ENCODE assay signal across 8 cellular contexts in genomic region chr17:82212331-82213250, GRCh38. TPM values are rescaled to one million over a fixed set of nuclear protein-coding genes. Genes with fewer than 3 reads are reported as not detected.
DNase-seq lines count a peak whose midpoint lies in the region; ATAC-seq and TF ChIP-seq lines count a peak whose summit lies in the region.

Gene CCDC57 (minus strand): TSS chr17:82212842. CDS start chr17:82201944, 10,898 bp downstream.

- H3K27me3 ChIP-seq in foreskin keratinocyte (no peaks in the 10 kb centered on the region), thyroid gland (no peaks in the 10 kb centered on the region)

- peaks cover 7% of the 10 kb centered on the region for H3K36me3 Mint-ChIP-seq in nephron progenitor cell (ENCODE audit: low read depth)

- no peaks in the 10 kb centered on the region for H3K36me3 ChIP-seq in thyroid gland

- ATAC-seq in HG03439 (IDR thresholded peaks at IDR 0.05; ENCODE audit: unreplicated experiment) (peak; percentile 64), foreskin keratinocyte (peak; percentile 54)

- H3K4me3 Mint-ChIP-seq in nephron progenitor cell = peak within 1 kb of the TSS; percentile 82

- H3K9me3 ChIP-seq in thyroid gland = no peaks in the 10 kb centered on the region

- TF ChIP-seq POLR2A in GM19099 (IDR thresholded peaks at IDR 0.05; ENCODE audit: extremely low read depth, insufficient read length, low read depth) = peak; percentile 45
- peak in 1 of 2 donors; percentile 74 for TF ChIP-seq POLR2A in thyroid gland (IDR thresholded peaks at IDR 0.05)

- H3K4me1 Mint-ChIP-seq in nephron progenitor cell = peaks cover 20% of the 10 kb centered on the region

- DNase-seq in activated gamma-delta T cell (lab: John Stamatoyannopoulos, UW) (peak; percentile 58), foreskin keratinocyte (no peak), nephron progenitor cell (peak; percentile 91), thyroid gland (peak; percentile 82 to 84)

- H3K27ac Mint-ChIP-seq in nephron progenitor cell = no peak within 1 kb of the TSS

- TF ChIP-seq CTCF in C4-2B (conservative IDR thresholded peaks at IDR 0.05) = no peak
- no peak for TF ChIP-seq CTCF in foreskin keratinocyte (conservative IDR thresholded peaks at IDR 0.05)
- TF ChIP-seq CTCF in nephron progenitor cell (IDR thresholded peaks at IDR 0.05) = no peak
- peak in 3 of 6 experiments; percentile 16 to 37 (median 28) for TF ChIP-seq CTCF in thyroid gland (IDR thresholded peaks at IDR 0.05)

- no peaks in the 10 kb centered on the region for H3K9me3 Mint-ChIP-seq in nephron progenitor cell

- peak within 1 kb of the TSS; percentile 30 to 95 (median 66) for H3K4me3 ChIP-seq in thyroid gland (replicated peaks in 1 of 3)

- H3K27ac ChIP-seq in C4-2B = peak within 1 kb of the TSS; percentile 98
- H3K27ac ChIP-seq in foreskin keratinocyte = peak within 1 kb of the TSS; percentile 93
- peak within 1 kb of the TSS; percentile 81 to 86 (median 84) for H3K27ac ChIP-seq in thyroid gland

- intact Hi-C loops in thyroid gland (cut with DNase I) = no loop called here

- 0% methylated on average over 20 to 44 of the region's 116 CpGs for WGBS in thyroid gland, 2 donors

- H3K4me1 ChIP-seq in foreskin keratinocyte = peaks cover 3% of the 10 kb centered on the region
- peaks cover 24 to 32% of the 10 kb centered on the region in 2 donors for H3K4me1 ChIP-seq in thyroid gland

- H3K27me3 Mint-ChIP-seq in nephron progenitor cell (ENCODE audit: low read depth, poor library complexity) = no peaks in the 10 kb centered on the region

TF ChIP-seq in PFSK-1, 5 proteins besides CTCF, POLR2A, EP300 and RAD21:
- TF ChIP-seq SIN3A (IDR thresholded peaks at IDR 0.05; ENCODE audit: borderline replicate concordance, insufficient read depth, low read length) = no peak
- peak; percentile 91 for TF ChIP-seq FOXP2 (optimal IDR thresholded peaks at IDR 0.05; ENCODE audit: borderline replicate concordance, extremely low read depth, extremely low read length, insufficient read depth)
- peak; percentile 83; the same call in 1 of the 2 replicates for TF ChIP-seq TAF1 (IDR thresholded peaks at IDR 0.05; ENCODE audit: borderline replicate concordance, insufficient read depth, low read length)
- TF ChIP-seq POLR2AphosphoS5 (IDR thresholded peaks at IDR 0.05; ENCODE audit: low read depth, low read length) = peak; percentile 58; the same call in 1 of the 2 replicates
- peak; percentile 7 to 40; a peak in 1 of 4 replicates for TF ChIP-seq REST (IDR thresholded peaks at IDR 0.05; ENCODE audit: insufficient read depth in 1 of 2, low read depth in 2 of 2, low read length in 2 of 2)
TF ChIP-seq in PFSK-1: peak in this region for 4.

RNA-seq across cellular contexts. Expression of gene CCDC57, which starts in this region (rescaled TPM):
- polyA plus RNA-seq in PFSK-1 (2012; ENCODE audit: insufficient read length, low read depth) = 65.2 TPM
- total RNA-seq in foreskin keratinocyte (19.5 TPM in 2 replicates), thyroid gland (10 to 100 TPM; 27.1 to 79.9 (median 50.9) TPM)
- polyA plus RNA-seq in foreskin keratinocyte = 17.9 and 18.3 TPM in 2 replicates

Comparison
In these comparisons a context has a peak if more than half of its experiments do, and no peak if none do; other contexts are left out.
1. DNase-seq: peak in activated gamma-delta T cell (single experiment), nephron progenitor cell (single experiment) and thyroid gland (2 of 2); none in foreskin keratinocyte (0 of 2).
2. Peak in every context shown above with its lines, with median percentiles within 50 percentile points of each other: H3K27ac ChIP-seq.